Comparison of ENCODE assay signal across 2 cellular contexts in the genomic region with DNA sequence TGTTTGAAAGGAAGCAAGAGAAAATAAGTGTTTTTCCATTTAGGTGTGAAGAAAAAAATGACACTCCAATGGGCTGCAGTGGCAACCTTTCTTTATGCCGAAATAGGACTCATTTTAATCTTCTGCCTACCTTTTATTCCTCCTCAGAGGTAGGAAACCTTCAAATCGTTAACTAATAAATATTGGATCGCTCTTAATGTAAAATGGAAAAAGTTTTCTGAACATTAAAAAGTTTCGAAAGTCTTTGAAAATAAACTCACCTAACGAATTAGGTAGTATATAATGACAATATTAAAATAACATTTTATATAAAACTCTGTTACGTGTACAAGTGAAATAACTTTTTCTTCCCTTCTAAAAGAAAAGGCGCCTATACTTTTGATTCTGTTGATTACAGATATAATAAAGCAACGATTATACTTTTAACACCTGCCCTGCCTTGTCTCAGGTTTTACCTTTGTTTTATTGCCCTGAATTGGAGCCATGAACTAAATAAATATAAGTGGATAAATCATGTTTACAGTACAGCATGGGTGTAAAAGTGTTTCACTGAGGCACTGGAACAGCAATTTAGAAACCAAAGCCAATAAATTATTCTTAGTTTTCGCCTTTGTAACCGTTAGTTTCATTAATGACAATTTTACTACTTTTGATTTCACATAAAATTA.
TF ChIP-seq lines count a peak whose summit lies in the region.

No MANE protein-coding gene starts in this region.

TF ChIP-seq in SK-N-SH, 30 proteins besides CTCF, POLR2A, EP300 and RAD21 (continued from another document):
- TF ChIP-seq, protein P1, sequence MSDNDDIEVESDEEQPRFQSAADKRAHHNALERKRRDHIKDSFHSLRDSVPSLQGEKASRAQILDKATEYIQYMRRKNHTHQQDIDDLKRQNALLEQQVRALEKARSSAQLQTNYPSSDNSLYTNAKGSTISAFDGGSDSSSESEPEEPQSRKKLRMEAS (IDR thresholded peaks at IDR 0.05; ENCODE audit: low read depth), result no peak
- TF ChIP-seq SMC3 (IDR thresholded peaks at IDR 0.05; ENCODE audit: low read depth, low read length) (no peak), NFIC (IDR thresholded peaks at IDR 0.05; ENCODE audit: borderline replicate concordance) (no peak), CHD2 (IDR thresholded peaks at IDR 0.05; ENCODE audit: low read length, partially characterized antibody) (no peak), RFX5 (IDR thresholded peaks at IDR 0.05; ENCODE audit: low read length) (no peak), TAF1 (IDR thresholded peaks at IDR 0.05; ENCODE audit: borderline replicate concordance, low read depth, low read length) (no peak), NRF1 (IDR thresholded peaks at IDR 0.05; ENCODE audit: low read depth, low read length) (no peak)

TF ChIP-seq in SK-N-SH treated with all-trans-retinoic acid at 6 μM for 48 hours, 23 proteins besides CTCF, POLR2A, EP300 and RAD21:
- TF ChIP-seq, protein P2, sequence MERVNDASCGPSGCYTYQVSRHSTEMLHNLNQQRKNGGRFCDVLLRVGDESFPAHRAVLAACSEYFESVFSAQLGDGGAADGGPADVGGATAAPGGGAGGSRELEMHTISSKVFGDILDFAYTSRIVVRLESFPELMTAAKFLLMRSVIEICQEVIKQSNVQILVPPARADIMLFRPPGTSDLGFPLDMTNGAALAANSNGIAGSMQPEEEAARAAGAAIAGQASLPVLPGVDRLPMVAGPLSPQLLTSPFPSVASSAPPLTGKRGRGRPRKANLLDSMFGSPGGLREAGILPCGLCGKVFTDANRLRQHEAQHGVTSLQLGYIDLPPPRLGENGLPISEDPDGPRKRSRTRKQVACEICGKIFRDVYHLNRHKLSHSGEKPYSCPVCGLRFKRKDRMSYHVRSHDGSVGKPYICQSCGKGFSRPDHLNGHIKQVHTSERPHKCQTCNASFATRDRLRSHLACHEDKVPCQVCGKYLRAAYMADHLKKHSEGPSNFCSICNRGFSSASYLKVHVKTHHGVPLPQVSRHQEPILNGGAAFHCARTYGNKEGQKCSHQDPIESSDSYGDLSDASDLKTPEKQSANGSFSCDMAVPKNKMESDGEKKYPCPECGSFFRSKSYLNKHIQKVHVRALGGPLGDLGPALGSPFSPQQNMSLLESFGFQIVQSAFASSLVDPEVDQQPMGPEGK (CRISPR knock-in tag; IDR thresholded peaks at IDR 0.05; ENCODE audit: borderline replicate concordance), result no peak
- TF ChIP-seq TCF4 (CRISPR knock-in tag; IDR thresholded peaks at IDR 0.05; ENCODE audit: borderline replicate concordance) (no peak), ZNF565 (CRISPR knock-in tag; conservative IDR thresholded peaks at IDR 0.05; ENCODE audit: low read depth) (no peak), TOX (CRISPR knock-in tag; IDR thresholded peaks at IDR 0.05; ENCODE audit: borderline replicate concordance) (no peak), SNAI2 (CRISPR knock-in tag; IDR thresholded peaks at IDR 0.05) (no peak), ZFP30 (CRISPR knock-in tag; IDR thresholded peaks at IDR 0.05) (no peak), RARB (CRISPR knock-in tag; IDR thresholded peaks at IDR 0.05) (no peak), GLIS3 (CRISPR knock-in tag; IDR thresholded peaks at IDR 0.05) (no peak), PPARA (CRISPR knock-in tag; IDR thresholded peaks at IDR 0.05; ENCODE audit: borderline replicate concordance) (no peak), ARNTL (CRISPR knock-in tag; IDR thresholded peaks at IDR 0.05; ENCODE audit: borderline replicate concordance, low read depth) (no peak), ZC3H10 (CRISPR knock-in tag; IDR thresholded peaks at IDR 0.05) (no peak), ESRRG (CRISPR knock-in tag; IDR thresholded peaks at IDR 0.05) (no peak), CSDC2 (CRISPR knock-in tag; IDR thresholded peaks at IDR 0.05) (no peak), OSR1 (CRISPR knock-in tag; IDR thresholded peaks at IDR 0.05) (no peak)
- TF ChIP-seq, protein P3, sequence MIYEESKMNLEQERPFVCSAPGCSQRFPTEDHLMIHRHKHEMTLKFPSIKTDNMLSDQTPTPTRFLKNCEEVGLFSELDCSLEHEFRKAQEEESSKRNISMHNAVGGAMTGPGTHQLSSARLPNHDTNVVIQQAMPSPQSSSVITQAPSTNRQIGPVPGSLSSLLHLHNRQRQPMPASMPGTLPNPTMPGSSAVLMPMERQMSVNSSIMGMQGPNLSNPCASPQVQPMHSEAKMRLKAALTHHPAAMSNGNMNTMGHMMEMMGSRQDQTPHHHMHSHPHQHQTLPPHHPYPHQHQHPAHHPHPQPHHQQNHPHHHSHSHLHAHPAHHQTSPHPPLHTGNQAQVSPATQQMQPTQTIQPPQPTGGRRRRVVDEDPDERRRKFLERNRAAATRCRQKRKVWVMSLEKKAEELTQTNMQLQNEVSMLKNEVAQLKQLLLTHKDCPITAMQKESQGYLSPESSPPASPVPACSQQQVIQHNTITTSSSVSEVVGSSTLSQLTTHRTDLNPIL (CRISPR knock-in tag; IDR thresholded peaks at IDR 0.05; ENCODE audit: low read depth), result no peak
- TF ChIP-seq, protein P4, sequence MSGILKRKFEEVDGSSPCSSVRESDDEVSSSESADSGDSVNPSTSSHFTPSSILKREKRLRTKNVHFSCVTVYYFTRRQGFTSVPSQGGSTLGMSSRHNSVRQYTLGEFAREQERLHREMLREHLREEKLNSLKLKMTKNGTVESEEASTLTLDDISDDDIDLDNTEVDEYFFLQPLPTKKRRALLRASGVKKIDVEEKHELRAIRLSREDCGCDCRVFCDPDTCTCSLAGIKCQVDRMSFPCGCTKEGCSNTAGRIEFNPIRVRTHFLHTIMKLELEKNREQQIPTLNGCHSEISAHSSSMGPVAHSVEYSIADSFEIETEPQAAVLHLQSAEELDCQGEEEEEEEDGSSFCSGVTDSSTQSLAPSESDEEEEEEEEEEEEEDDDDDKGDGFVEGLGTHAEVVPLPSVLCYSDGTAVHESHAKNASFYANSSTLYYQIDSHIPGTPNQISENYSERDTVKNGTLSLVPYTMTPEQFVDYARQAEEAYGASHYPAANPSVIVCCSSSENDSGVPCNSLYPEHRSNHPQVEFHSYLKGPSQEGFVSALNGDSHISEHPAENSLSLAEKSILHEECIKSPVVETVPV (CRISPR knock-in tag; IDR thresholded peaks at IDR 0.05), result no peak
